In genomic region chr17:64712557-64713351, GRCh38 we compare ENCODE assay signal across 8 cellular contexts. TPM values are rescaled to one million over a fixed set of nuclear protein-coding genes. Genes with fewer than 3 reads are reported as not detected.
DNase-seq lines count a peak whose midpoint lies in the region; ATAC-seq and TF ChIP-seq lines count a peak whose summit lies in the region.
"Not testable (repeated sequence)": the region's sequence is repeated elsewhere in the genome, so short reads cannot be mapped to it uniquely, and the experiment has no call there.

No MANE protein-coding gene starts in this region.

- intact Hi-C loops in Right ventricle myocardium inferior (cut with DNase I); posterior vena cava (cut with DNase I): not testable (repeated sequence)

- H3K4me1 Mint-ChIP-seq in WTC11: not testable (repeated sequence)

- H3K9me3 Mint-ChIP-seq in WTC11; activated naive CD4-positive, alpha-beta T cell treated with anti-CD3 and anti-CD28 coated beads, Interleukin-2, amount 50 U/mL, for 72 hours: not testable (repeated sequence)

- CTCF ChIA-PET in WTC11 (lab: Charles Lee): not testable (repeated sequence)

- not testable (repeated sequence) for DNase-seq in AG09319 (ENCODE audit: extremely low read depth, low read depth)
- DNase-seq in MV-4-11 (lab: John Stamatoyannopoulos, UW): peak; percentile 62
- DNase-seq in WTC11 (ENCODE audit: low spot score): peak; percentile 16
- peak in 1 of 2 donors; percentile 63 for DNase-seq in activated naive CD4-positive, alpha-beta T cell treated with anti-CD3 and anti-CD28 coated beads, Interleukin-2, amount 50 U/mL, for 72 hours (ENCODE audit: low spot score in 2 of 2)
- peak; percentile 71 for DNase-seq in Right ventricle myocardium inferior (ENCODE audit: missing footprints)
- DNase-seq in posterior vena cava (ENCODE audit: low spot score): peak; percentile 42

- not testable (repeated sequence) for H3K27me3 Mint-ChIP-seq in WTC11 (ENCODE audit: low read depth)

- ATAC-seq in GM19351 (IDR thresholded peaks at IDR 0.05; ENCODE audit: unreplicated experiment) (peak; percentile 50), HG03103 (IDR thresholded peaks at IDR 0.05; ENCODE audit: low read depth, unreplicated experiment) (peak; percentile 64), WTC11 (peak; percentile 75)
- peak; percentile 66 to 87 for ATAC-seq in activated naive CD4-positive, alpha-beta T cell treated with anti-CD3 and anti-CD28 coated beads, Interleukin-2, amount 50 U/mL, for 72 hours
- ATAC-seq in Right ventricle myocardium inferior: not testable (repeated sequence)

- H3K27ac Mint-ChIP-seq in WTC11: not testable (repeated sequence)
- peak overlapping the region; percentile 87 to 98 for H3K27ac Mint-ChIP-seq in activated naive CD4-positive, alpha-beta T cell treated with anti-CD3 and anti-CD28 coated beads, Interleukin-2, amount 50 U/mL, for 72 hours

- not testable (repeated sequence) for H3K36me3 Mint-ChIP-seq in WTC11; activated naive CD4-positive, alpha-beta T cell treated with anti-CD3 and anti-CD28 coated beads, Interleukin-2, amount 50 U/mL, for 72 hours

- TF ChIP-seq CTCF in AG09319 (IDR thresholded peaks at IDR 0.05; ENCODE audit: low read depth, low read length): peak; percentile 1; the same call in 1 of the 2 replicates
- not testable (repeated sequence) for TF ChIP-seq CTCF in WTC11 (IDR thresholded peaks at IDR 0.05)

- POLR2A ChIA-PET in WTC11 (lab: Charles Lee): not testable (repeated sequence)

- H3K4me3 Mint-ChIP-seq in WTC11: not testable (repeated sequence)

RNA-seq across cellular contexts. Expression of gene SMURF2, which starts 50.6 kb away (rescaled TPM):
- total RNA-seq in WTC11 (2021): 21.6 to 24.0 TPM (median 23.0 TPM) in 3 replicates
- total RNA-seq in activated naive CD4-positive, alpha-beta T cell treated with anti-CD3 and anti-CD28 coated beads, Interleukin-2, amount 50 U/mL, for 72 hours: 10 to 100 TPM; 14.9 to 16.0 TPM
- 12.3 TPM for total RNA-seq in Right ventricle myocardium inferior
- 10 to 100 TPM; 23.8 to 28.4 TPM for total RNA-seq in posterior vena cava
